ENCODE assay signal across 1 cellular context in genomic region chr4:71232846-71233245, GRCh38.
TF ChIP-seq lines count a peak whose summit lies in the region.

No MANE protein-coding gene starts in this region.

TF ChIP-seq in GM23338, 12 proteins besides CTCF, POLR2A, EP300 and RAD21 (continued from another document):
- no peak for TF ChIP-seq ZNF462 (CRISPR knock-in tag; IDR thresholded peaks at IDR 0.05)
- TF ChIP-seq ETS1 (IDR thresholded peaks at IDR 0.05): no peak
